ENCODE assay signal across 25 cellular contexts in the genomic region with DNA sequence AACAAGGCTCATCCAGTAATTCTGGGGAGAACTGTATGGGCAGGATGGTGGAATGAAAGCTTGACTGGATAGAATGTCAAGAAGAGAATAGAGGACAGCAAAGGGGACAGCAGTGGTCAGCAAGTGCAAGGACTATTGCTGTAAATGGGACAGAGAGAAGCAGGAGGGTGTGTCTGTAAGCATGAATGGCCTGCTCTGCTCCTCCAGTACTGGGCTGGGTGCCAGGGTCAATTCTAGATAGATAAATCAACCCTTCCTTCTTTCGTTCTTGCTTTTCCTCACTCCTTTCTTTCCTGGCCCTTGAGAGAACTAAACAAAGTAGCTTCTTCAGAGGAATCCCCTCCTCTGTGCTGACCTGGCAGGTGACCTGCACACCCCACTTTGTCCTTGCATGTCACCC.
"Had no signal": no experiment of that assay in that cellular context is flagged by ENCODE, and none has a peak within 500 bp of the region (broad histone marks: within the 10 kb centered on the region; RNA-seq: fewer than 3 reads in every experiment).

No MANE protein-coding gene starts in this region.

- H3K4me3 ChIP-seq: esophagus squamous epithelium, lung, neural progenitor cell, sigmoid colon had no signal

- H3K4me1 Mint-ChIP-seq: immature natural killer cell; memory B cell; nephron; neural progenitor cell; stimulated activated memory B cell treated with anti-CD40 and anti-IgM and Interleukin-4, amounts not matched to agents 10 μg/mL and 1 μg/mL and 100 μg/mL, for 72 hours had no signal

- ATAC-seq: effector memory CD8-positive, alpha-beta T cell; left ventricle myocardium superior; naive thymus-derived CD4-positive, alpha-beta T cell; right cardiac atrium; stimulated activated memory B cell treated with anti-CD40 and anti-IgM and Interleukin-4, amounts not matched to agents 10 μg/mL and 1 μg/mL and 100 μg/mL, for 72 hours had no signal

- H3K9me3 ChIP-seq: esophagus squamous epithelium had no signal

- DNase-seq: cortex of kidney; effector memory CD8-positive, alpha-beta T cell; erythroblast; esophagus squamous epithelium; hypothalamus; immature natural killer cell; islet precursor cell; kidney glomerular epithelial cell; left ventricle myocardium superior; naive thymus-derived CD4-positive, alpha-beta T cell; right cardiac atrium; sigmoid colon; stimulated activated CD4-positive, alpha-beta T cell treated with anti-CD3 and anti-CD28 coated beads, Interleukin-2, amount 100 ng/mL, for 24 hours; stimulated activated CD4-positive, alpha-beta T cell treated with anti-CD3 and anti-CD28 coated beads, Interleukin-4, amount 100 ng/mL, for 24 hours; trophoblast cell had no signal

- H3K27ac ChIP-seq: esophagus squamous epithelium, neural progenitor cell, parathyroid adenoma, sigmoid colon had no signal

- H3K4me1 ChIP-seq: esophagus squamous epithelium, neural progenitor cell, parathyroid adenoma, sigmoid colon had no signal

- H3K27me3 Mint-ChIP-seq: effector memory CD8-positive, alpha-beta T cell; memory B cell; naive thymus-derived CD4-positive, alpha-beta T cell; stimulated activated memory B cell treated with anti-CD40 and anti-IgM and Interleukin-4, amounts not matched to agents 10 μg/mL and 1 μg/mL and 100 μg/mL, for 72 hours; stimulated activated naive CD8-positive, alpha-beta T cell treated with anti-CD3 and anti-CD28 coated beads, Interleukin-15, Interleukin-2, amounts not matched to agents 100 ng/mL and 50 ng/mL, for 24 hours had no signal

- H3K36me3 ChIP-seq: esophagus squamous epithelium, neural progenitor cell, sigmoid colon had no signal

- H3K27me3 ChIP-seq: esophagus squamous epithelium, neural progenitor cell, sigmoid colon had no signal

- H3K4me3 Mint-ChIP-seq: effector memory CD8-positive, alpha-beta T cell; immature natural killer cell; memory B cell; naive thymus-derived CD4-positive, alpha-beta T cell; nephron; neural progenitor cell; stimulated activated memory B cell treated with anti-CD40 and anti-IgM and Interleukin-4, amounts not matched to agents 10 μg/mL and 1 μg/mL and 100 μg/mL, for 72 hours; stimulated activated naive CD8-positive, alpha-beta T cell treated with anti-CD3 and anti-CD28 coated beads, Interleukin-15, Interleukin-2, amounts not matched to agents 100 ng/mL and 50 ng/mL, for 24 hours had no signal

- H3K9ac ChIP-seq: neural progenitor cell, parathyroid adenoma had no signal

- H3K4me2 ChIP-seq: neural progenitor cell had no signal

- H2AFZ ChIP-seq: neural progenitor cell, parathyroid adenoma had no signal

- H3K36me3 Mint-ChIP-seq: immature natural killer cell; memory B cell; naive thymus-derived CD4-positive, alpha-beta T cell; neural progenitor cell; stimulated activated memory B cell treated with anti-CD40 and anti-IgM and Interleukin-4, amounts not matched to agents 10 μg/mL and 1 μg/mL and 100 μg/mL, for 72 hours had no signal

- H3K27ac Mint-ChIP-seq: immature natural killer cell; memory B cell; nephron; neural progenitor cell; progenitor cell of endocrine pancreas; stimulated activated memory B cell treated with anti-CD40 and anti-IgM and Interleukin-4, amounts not matched to agents 10 μg/mL and 1 μg/mL and 100 μg/mL, for 72 hours; stimulated activated naive CD8-positive, alpha-beta T cell treated with anti-CD3 and anti-CD28 coated beads, Interleukin-15, Interleukin-2, amounts not matched to agents 100 ng/mL and 50 ng/mL, for 24 hours had no signal

- FAIRE-seq: endometrium, frontal cortex had no signal

- H3K9me3 Mint-ChIP-seq: effector memory CD8-positive, alpha-beta T cell; immature natural killer cell; nephron; neural progenitor cell; stimulated activated naive CD8-positive, alpha-beta T cell treated with anti-CD3 and anti-CD28 coated beads, Interleukin-15, Interleukin-2, amounts not matched to agents 100 ng/mL and 50 ng/mL, for 24 hours had no signal

- H3K79me2 ChIP-seq: parathyroid adenoma had no signal
